ENCODE assay signal across 9 cellular contexts in the genomic region with DNA sequence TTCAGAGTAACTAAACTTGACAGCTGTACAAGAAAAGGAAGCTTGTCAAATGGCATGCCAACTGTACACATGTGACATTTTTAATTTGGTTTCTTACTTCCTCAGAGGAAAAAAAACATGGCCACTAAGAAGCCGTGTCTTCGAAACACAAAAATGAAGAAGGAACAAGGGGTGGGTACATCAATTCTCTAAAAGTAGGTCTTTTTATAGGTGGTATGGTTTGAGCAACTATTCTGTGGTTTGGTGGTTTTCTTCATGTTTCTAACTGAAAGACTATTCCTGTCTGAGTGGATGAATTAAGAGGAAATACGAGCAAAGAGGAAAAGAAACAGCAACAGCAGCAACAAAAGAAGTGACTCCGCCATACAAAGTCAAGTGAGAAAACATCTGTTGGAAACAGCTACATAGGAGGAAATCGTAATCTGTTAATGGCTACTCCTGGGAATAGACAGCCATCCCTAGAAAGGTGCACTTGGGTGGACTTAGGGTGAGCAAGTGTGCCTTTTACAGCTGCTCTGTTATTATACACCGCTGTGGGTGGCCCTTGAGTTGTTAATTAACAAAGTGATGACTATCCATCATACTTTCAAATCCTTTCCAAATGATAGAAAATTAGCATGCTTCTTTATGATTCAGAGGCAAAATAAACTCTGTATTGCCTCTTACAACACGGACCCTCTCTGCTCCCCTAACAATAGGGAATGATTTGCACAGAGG.
DNase-seq lines count a peak whose midpoint lies in the region; ATAC-seq and TF ChIP-seq lines count a peak whose summit lies in the region.
"Had no signal": no experiment of that assay in that cellular context is flagged by ENCODE, and none has a peak within 500 bp of the region (broad histone marks: within the 10 kb centered on the region; RNA-seq: fewer than 3 reads in every experiment).

No MANE protein-coding gene starts in this region.

- DNase-seq in HL-60 (ENCODE audit: low read depth in 1 of 2, low spot score in 1 of 2) (peak; percentile 81 to 83), NCI-H774 (lab: John Stamatoyannopoulos, UW) (peak; percentile 56), medulla oblongata (ENCODE audit: extremely low spot score) (peak; percentile 80), coronary artery (ENCODE audit: low spot score) (no peak), T-helper 9 cell (no peak)
- no peak for DNase-seq in activated effector memory CD4-positive, alpha-beta T cell treated with anti-CD3 and anti-CD28 coated beads, Interleukin-2, amount 50 U/mL, for 16 hours
- DNase-seq: SHP77 treated with DMSO at 0.1 percent for 48 hours had no signal

- ATAC-seq in GM18870 (IDR thresholded peaks at IDR 0.05; ENCODE audit: unreplicated experiment) (peak; percentile 37), GM18868 (IDR thresholded peaks at IDR 0.05; ENCODE audit: unreplicated experiment) (no peak)

- no peak overlapping the region for H3K4me3 ChIP-seq in HL-60 (replicated peaks; ENCODE audit: insufficient read depth, low read length)
- H3K4me3 ChIP-seq in coronary artery, result no peak overlapping the region

- no peaks in the 10 kb centered on the region for H3K27me3 ChIP-seq in HL-60 (ENCODE audit: insufficient read depth, poor library complexity, severe bottlenecking)

- TF ChIP-seq CTCF in HL-60 (IDR thresholded peaks at IDR 0.05; ENCODE audit: insufficient read depth, low read length), result no peak
- no peak for TF ChIP-seq CTCF in coronary artery (IDR thresholded peaks at IDR 0.05)

- H3K27ac ChIP-seq in HL-60 (replicated peaks) (peak overlapping the region; percentile 69), coronary artery (no peak overlapping the region)

Comparison
In these comparisons a context has a peak if more than half of its experiments do, and no peak if none do; other contexts are left out.
1. DNase-seq: peak in HL-60 (2 of 2), NCI-H774 (single experiment) and medulla oblongata (single experiment); none in coronary artery (single experiment), T-helper 9 cell (single experiment) and activated effector memory CD4-positive, alpha-beta T cell treated with anti-CD3 and anti-CD28 coated beads, Interleukin-2, amount 50 U/mL, for 16 hours (single experiment).